Comparison of ENCODE assay signal across 1 cellular context in the genomic region with DNA sequence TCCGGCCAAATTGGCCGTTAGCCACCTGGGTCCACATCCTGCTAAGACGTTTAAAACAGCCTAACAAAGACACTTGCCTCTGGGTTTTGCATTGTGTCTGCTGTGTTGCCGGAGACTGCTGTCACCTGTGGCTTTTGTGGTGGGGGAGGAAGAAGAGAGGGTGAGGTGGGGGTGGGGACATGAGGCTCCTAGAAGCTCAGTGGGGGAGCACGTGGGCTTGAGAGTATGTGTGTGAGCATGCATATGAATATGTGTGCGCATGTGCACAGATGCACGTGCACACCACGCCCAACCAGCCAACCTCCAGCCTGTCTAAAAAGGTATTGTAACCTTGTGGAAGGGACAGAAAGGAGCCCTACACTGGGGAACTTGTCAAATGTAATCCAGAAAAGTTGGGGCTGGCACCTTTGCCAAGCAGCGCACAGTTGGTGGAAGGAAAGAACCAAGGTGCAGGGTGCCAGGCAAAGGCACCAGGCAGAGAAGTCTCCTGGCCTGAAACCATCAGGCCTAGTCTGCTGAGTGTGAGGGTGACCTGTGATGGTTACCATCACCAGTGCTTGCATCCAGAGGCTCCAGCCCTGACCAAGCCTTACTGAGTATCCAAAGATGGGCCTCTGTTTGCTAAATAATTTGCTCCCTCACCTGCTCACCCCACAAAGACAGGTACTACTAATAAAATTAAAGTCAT.
TF ChIP-seq lines count a peak whose summit lies in the region.

No MANE protein-coding gene starts in this region.

TF ChIP-seq in HepG2, 621 proteins besides CTCF, POLR2A, EP300 and RAD21 (continued from another document):
- TF ChIP-seq REXO4 (CRISPR knock-in tag; IDR thresholded peaks at IDR 0.05; ENCODE audit: borderline replicate concordance) (no peak), SMARCE1 (IDR thresholded peaks at IDR 0.05; ENCODE audit: borderline replicate concordance) (no peak), SP4 (CRISPR knock-in tag; IDR thresholded peaks at IDR 0.05) (no peak)
